2 cellular contexts compared by ENCODE assay signal in genomic region chr14:74792249-74793039, GRCh38.
A peak's percentile ranks its signal among the peaks of the same experiment; 100 is the strongest.
TF ChIP-seq lines count a peak whose summit lies in the region.

No MANE protein-coding gene starts in this region.

TF ChIP-seq in liver, 16 proteins besides CTCF, POLR2A, EP300 and RAD21 (continued from another document):
- TF ChIP-seq GABPA (IDR thresholded peaks at IDR 0.05 in 1 of 2, conservative IDR thresholded peaks at IDR 0.05 in 1 of 2) = no peak
- no peak for TF ChIP-seq ZBTB33 (IDR thresholded peaks at IDR 0.05)
- TF ChIP-seq RXRA (IDR thresholded peaks at IDR 0.05) = no peak
- TF ChIP-seq FOXA1 (IDR thresholded peaks at IDR 0.05) = no peak
- TF ChIP-seq REST (IDR thresholded peaks at IDR 0.05) = peak; percentile 42
- TF ChIP-seq FOXA2 (IDR thresholded peaks at IDR 0.05) = no peak
- peak; percentile 13 for TF ChIP-seq SP1 (IDR thresholded peaks at IDR 0.05)

TF ChIP-seq in HepG2, 621 proteins besides CTCF, POLR2A, EP300 and RAD21:
- no peak for TF ChIP-seq TIGD3 (CRISPR knock-in tag; IDR thresholded peaks at IDR 0.05; ENCODE audit: borderline replicate concordance)
- no peak for TF ChIP-seq HNF4G (IDR thresholded peaks at IDR 0.05; ENCODE audit: borderline replicate concordance, low read depth, low read length)
- no peak for TF ChIP-seq HNF4G (CRISPR knock-in tag; IDR thresholded peaks at IDR 0.05; ENCODE audit: borderline replicate concordance, low read depth)
- no peak for TF ChIP-seq DMTF1 (CRISPR knock-in tag; IDR thresholded peaks at IDR 0.05)
- no peak for TF ChIP-seq SPEN (CRISPR knock-in tag; IDR thresholded peaks at IDR 0.05; ENCODE audit: low read depth)
- no peak for TF ChIP-seq BRD4 (CRISPR knock-in tag; IDR thresholded peaks at IDR 0.05)
- TF ChIP-seq HNRNPL (IDR thresholded peaks at IDR 0.05; ENCODE audit: low read depth, low read length) = no peak
- TF ChIP-seq ARNT2 (CRISPR knock-in tag; IDR thresholded peaks at IDR 0.05; ENCODE audit: low read depth) = no peak
- no peak for TF ChIP-seq ZNF142 (CRISPR knock-in tag; IDR thresholded peaks at IDR 0.05)
- TF ChIP-seq ZNF781 (CRISPR knock-in tag; IDR thresholded peaks at IDR 0.05; ENCODE audit: borderline replicate concordance, not compliant biosample characterization) = no peak
- TF ChIP-seq FIP1L1 (IDR thresholded peaks at IDR 0.05; ENCODE audit: borderline replicate concordance, insufficient read depth, low read depth, low read length) = no peak
- no peak for TF ChIP-seq CBX2 (IDR thresholded peaks at IDR 0.05; ENCODE audit: low read depth, low read length)
- no peak for TF ChIP-seq CBX2 (CRISPR knock-in tag; IDR thresholded peaks at IDR 0.05; ENCODE audit: low read depth)
- no peak for TF ChIP-seq SRSF4 (IDR thresholded peaks at IDR 0.05; ENCODE audit: low read depth, low read length, poor library complexity, severe bottlenecking)
- no peak for TF ChIP-seq STAT5B (CRISPR knock-in tag; IDR thresholded peaks at IDR 0.05)
- TF ChIP-seq ZNF260 (CRISPR knock-in tag; IDR thresholded peaks at IDR 0.05; ENCODE audit: borderline replicate concordance, low read depth) = no peak
- no peak for TF ChIP-seq NONO (IDR thresholded peaks at IDR 0.05)
- TF ChIP-seq NONO (CRISPR knock-in tag; conservative IDR thresholded peaks at IDR 0.05) = no peak
- TF ChIP-seq ZNF580 (CRISPR knock-in tag; IDR thresholded peaks at IDR 0.05; ENCODE audit: borderline replicate concordance, low read depth) = no peak
- no peak for TF ChIP-seq ZNF766 (CRISPR knock-in tag; IDR thresholded peaks at IDR 0.05; ENCODE audit: borderline replicate concordance)
- no peak for TF ChIP-seq RARA (CRISPR knock-in tag; IDR thresholded peaks at IDR 0.05)
TF ChIP-seq in HepG2: peak in this region for 0.
